ENCODE assay signal across 28 cellular contexts in the genomic region with DNA sequence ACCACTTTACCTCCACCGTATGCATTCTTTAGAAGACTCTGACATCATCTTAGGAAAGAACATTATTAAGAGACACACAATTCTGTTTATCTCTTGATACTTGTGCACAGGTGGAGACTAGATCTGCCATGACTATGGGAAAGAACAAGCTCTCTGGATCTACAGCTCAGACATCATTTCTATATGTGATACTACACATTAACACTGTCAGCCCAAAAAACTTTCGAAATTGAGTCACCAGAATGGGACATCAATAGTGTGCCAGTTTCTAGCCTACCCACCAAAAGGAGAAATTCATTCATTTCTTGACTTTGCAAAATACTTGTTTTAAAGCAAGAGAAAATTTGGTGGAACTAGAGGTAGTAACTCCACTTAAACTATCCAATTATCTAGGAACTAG.
"Had no signal": no experiment of that assay in that cellular context is flagged by ENCODE, and none has a peak within 500 bp of the region (broad histone marks: within the 10 kb centered on the region; RNA-seq: fewer than 3 reads in every experiment).

No MANE protein-coding gene starts in this region.

- H3K4me3 ChIP-seq: colonic mucosa, esophagus squamous epithelium, gastrocnemius medialis, left lung, lower lobe of right lung, mucosa of descending colon had no signal

- H3K27ac Mint-ChIP-seq: dendritic cell treated with granulocyte-macrophage colony-stimulating factor and Interleukin-4, amounts not matched to agents 40 ng/mL and 50 ng/mL, for 4 days; effector memory CD8-positive, alpha-beta T cell; endodermal cell; mesothelial cell of epicardium; naive B cell had no signal

- H3K36me3 ChIP-seq: colonic mucosa, esophagus squamous epithelium, gastrocnemius medialis, heart right ventricle, left lung, lower lobe of right lung had no signal

- H3K9me3 Mint-ChIP-seq: dendritic cell treated with granulocyte-macrophage colony-stimulating factor and Interleukin-4, amounts not matched to agents 40 ng/mL and 50 ng/mL, for 4 days; effector memory CD8-positive, alpha-beta T cell; endodermal cell had no signal

- H3K4me3 Mint-ChIP-seq: dendritic cell treated with granulocyte-macrophage colony-stimulating factor and Interleukin-4, amounts not matched to agents 40 ng/mL and 50 ng/mL, for 4 days; effector memory CD8-positive, alpha-beta T cell; endodermal cell; mesothelial cell of epicardium; naive B cell had no signal

- FAIRE-seq: endometrium, islet of Langerhans, keratinocyte had no signal

- H3K36me3 Mint-ChIP-seq: mesothelial cell of epicardium, naive B cell had no signal

- H3K4me1 Mint-ChIP-seq: mesothelial cell of epicardium had no signal

- H3K27ac ChIP-seq: colonic mucosa, epithelial cell of prostate, esophagus squamous epithelium, gastrocnemius medialis, left lung, lower lobe of right lung had no signal

- H3K9me3 ChIP-seq: colonic mucosa, esophagus squamous epithelium, gastrocnemius medialis, left lung, lower lobe of right lung, mucosa of descending colon had no signal

- DNase-seq: colonic mucosa; cortex of kidney; effector CD8-positive, alpha-beta T cell; effector memory CD8-positive, alpha-beta T cell; endodermal cell; erythroblast; esophagus squamous epithelium; foreskin fibroblast; foreskin melanocyte; gastrocnemius medialis; glutamatergic neuron; head of caudate nucleus; heart right ventricle; hippocampal formation; left cardiac atrium; left lung; left ventricle myocardium superior; lower lobe of right lung; mesenchymal stem cell; mucosa of descending colon; naive B cell had no signal

- ATAC-seq: effector memory CD8-positive, alpha-beta T cell; esophagus mucosa; gastrocnemius medialis; mucosa of descending colon had no signal

- H3K27me3 ChIP-seq: colonic mucosa, gastrocnemius medialis, heart right ventricle, left lung had no signal
